Comparison of ENCODE assay signal across 1 cellular context in genomic region chrX:45445745-45446412, GRCh38.
TF ChIP-seq lines count a peak whose summit lies in the region.

No MANE protein-coding gene starts in this region.

TF ChIP-seq in HepG2, 621 proteins besides CTCF, POLR2A, EP300 and RAD21 (continued from another document):
- no peak for TF ChIP-seq ZNF652 (CRISPR knock-in tag; IDR thresholded peaks at IDR 0.05; ENCODE audit: borderline replicate concordance, low read depth)
